In genomic region chr15:51104512-51104911, GRCh38 we compare ENCODE assay signal across 15 cellular contexts. TPM values are rescaled to one million over a fixed set of nuclear protein-coding genes. Genes with fewer than 3 reads are reported as not detected.
DNase-seq lines count a peak whose midpoint lies in the region; ATAC-seq, FAIRE-seq and TF ChIP-seq lines count a peak whose summit lies in the region.
"Had no signal": no experiment of that assay in that cellular context is flagged by ENCODE, and none has a peak within 500 bp of the region (broad histone marks: within the 10 kb centered on the region; RNA-seq: fewer than 3 reads in every experiment).

No MANE protein-coding gene starts in this region.

- no peaks in the 10 kb centered on the region for H4K20me1 ChIP-seq in GM23248 (ENCODE audit: insufficient read depth)

- DNase-seq in GM23248 (peak; percentile 80), bronchial epithelial cell (ENCODE audit: low read depth) (no peak), left colon (peak; percentile 26 to 52), stomach (peak; percentile 39), GM19239 (ENCODE audit: insufficient read length, low spot score) (no peak), T1000 (lab: John Stamatoyannopoulos, UW) (no peak)
- DNase-seq in stimulated activated CD8-positive, alpha-beta memory T cell treated with anti-CD3 and anti-CD28 coated beads, Interleukin-4, amount 100 ng/mL, for 48 hours = no peak
- DNase-seq: activated CD4-positive, alpha-beta memory T cell treated with anti-CD3 and anti-CD28 coated beads for 36 hours; activated gamma-delta T cell; Caco-2; erythroblast; NCI-H1092; stimulated activated naive CD4-positive, alpha-beta T cell had no signal

- H3K4me1 ChIP-seq in GM23248 (ENCODE audit: insufficient read depth) = peaks cover 37% of the 10 kb centered on the region
- H3K4me1 ChIP-seq in stomach = peaks cover 0 to 7% (median 0%) of the 10 kb centered on the region in 4 donors
- H3K4me1 ChIP-seq: Caco-2, Peyer's patch had no signal

- peak overlapping the region; percentile 45 for H3K9ac ChIP-seq in GM23248

- H2AFZ ChIP-seq in GM23248 = peak overlapping the region; percentile 22; the same call in 1 of the 2 replicates

- FAIRE-seq in bronchial epithelial cell (lab: Jason Lieb, UNC) (peak; percentile 36), GM19239 (lab: Jason Lieb, UNC) (no peak)

- no peaks in the 10 kb centered on the region for H3K9me2 ChIP-seq in GM23248 (ENCODE audit: insufficient read depth)

- TF ChIP-seq CTCF in bronchial epithelial cell (IDR thresholded peaks at IDR 0.05; ENCODE audit: insufficient read depth, low read length, severe bottlenecking) = no peak
- no peak for TF ChIP-seq CTCF in stomach (IDR thresholded peaks at IDR 0.05)

- H3K9me3 ChIP-seq in GM23248 (ENCODE audit: low read depth) = no peaks in the 10 kb centered on the region
- H3K9me3 ChIP-seq in stomach = no peaks in the 10 kb centered on the region
- H3K9me3 ChIP-seq: Caco-2, Peyer's patch had no signal

- no peak for TF ChIP-seq POLR2A in stomach (IDR thresholded peaks at IDR 0.05)

- in situ Hi-C loops in GM23248 (cut with MboI) = no loop called here

- TF ChIP-seq EP300 in stomach (IDR thresholded peaks at IDR 0.05) = no peak

- WGBS in GM23248 (ENCODE audit: low coverage in 1 of 2, low lambda C conversion rate in 2 of 2, missing lambda C conversion rate in 2 of 2), 2 experiments = 1 to 9% methylated on average over 3 of the region's 3 CpGs
- 34 to 54% (median 49%) methylated on average over 3 of the region's 3 CpGs for WGBS in stomach, 5 donors

- H3K4me3 ChIP-seq in GM23248 = 0 out of 2 replicates have a peak overlapping the region, but pooled peaks have one; percentile 30
- H3K4me3 ChIP-seq in bronchial epithelial cell (ENCODE audit: low read depth, low read length) = no peak overlapping the region
- H3K4me3 ChIP-seq in stomach = no peak overlapping the region
- H3K4me3 ChIP-seq: Peyer's patch had no signal

- intact Hi-C loops in left colon (cut with DNase I, micrococcal nuclease) (no loop called here), stomach (cut with DNase I; ENCODE audit: low total_unique reads) (no loop called here)

- H3K79me2 ChIP-seq in GM23248 (ENCODE audit: insufficient read depth) = no peaks in the 10 kb centered on the region

- peak overlapping the region; percentile 50 for H3K4me2 ChIP-seq in GM23248 (ENCODE audit: unreplicated experiment)

- H3K27me3 ChIP-seq in GM23248 (replicated peaks; ENCODE audit: insufficient read depth) = no peaks in the 10 kb centered on the region
- no peaks in the 10 kb centered on the region for H3K27me3 ChIP-seq in bronchial epithelial cell (ENCODE audit: control insufficient read depth, insufficient read depth, low read length)
- peaks cover 0 to 26% (median 0%) of the 10 kb centered on the region in 3 donors for H3K27me3 ChIP-seq in stomach
- H3K27me3 ChIP-seq: Peyer's patch had no signal

- ATAC-seq in left colon (peak; percentile 17), HG03439 (IDR thresholded peaks at IDR 0.05; ENCODE audit: unreplicated experiment) (no peak)

- peaks cover 53% of the 10 kb centered on the region for H3F3A ChIP-seq in GM23248 (ENCODE audit: insufficient read depth)

- H3K27ac ChIP-seq in GM23248 (peak overlapping the region; percentile 61), stomach (peak overlapping the region in 4 of 5 donors; percentile 51 to 67 (median 59))

- H3K36me3 ChIP-seq in GM23248 (ENCODE audit: low read depth) = no peaks in the 10 kb centered on the region
- H3K36me3 ChIP-seq in bronchial epithelial cell (ENCODE audit: control insufficient read depth, insufficient read depth, low read length) = no peaks in the 10 kb centered on the region
- no peaks in the 10 kb centered on the region for H3K36me3 ChIP-seq in stomach
- H3K36me3 ChIP-seq: Peyer's patch had no signal

RNA-seq across cellular contexts. Expression of gene TNFAIP8L3, which starts 9.8 kb away (rescaled TPM):
- 2.8 and 6.8 TPM in 2 replicates for total RNA-seq in GM23248 (2014; rRNA removed; shearing (Covaris generic))
- polyA plus RNA-seq in GM23248 (2016; fragmentation: Nextera tagmentation; extraction: Ambion mirVana) (2.0 and 2.5 TPM in 2 replicates), stomach (10 to 100 TPM in 1 of 3 donors, 1 to 10 TPM in 2; 9.0 to 12.5 (median 9.3) TPM)
- total RNA-seq in bronchial epithelial cell (5.0 and 7.6 TPM in 2 replicates), left colon (10 to 100 TPM in 1 of 2 donors, 1 to 10 TPM in 1; 9.7 to 12.7 TPM), stomach (1 to 10 TPM in 3 of 5 donors, under 1 TPM in 1, not detected in 1; 0.58 to 5.9 (median 4.5) TPM)
- total RNA-seq: Caco-2 had no signal

Comparison
In these comparisons a context has a peak if more than half of its experiments do, and no peak if none do; other contexts are left out.
1. DNase-seq: peak in GM23248 (single experiment), left colon (2 of 2) and stomach (single experiment); none in bronchial epithelial cell (single experiment), GM19239 (single experiment), stimulated activated CD8-positive, alpha-beta memory T cell treated with anti-CD3 and anti-CD28 coated beads, Interleukin-4, amount 100 ng/mL, for 48 hours (single experiment) and T1000 (single experiment).